13 cellular contexts compared by ENCODE assay signal in the genomic region with DNA sequence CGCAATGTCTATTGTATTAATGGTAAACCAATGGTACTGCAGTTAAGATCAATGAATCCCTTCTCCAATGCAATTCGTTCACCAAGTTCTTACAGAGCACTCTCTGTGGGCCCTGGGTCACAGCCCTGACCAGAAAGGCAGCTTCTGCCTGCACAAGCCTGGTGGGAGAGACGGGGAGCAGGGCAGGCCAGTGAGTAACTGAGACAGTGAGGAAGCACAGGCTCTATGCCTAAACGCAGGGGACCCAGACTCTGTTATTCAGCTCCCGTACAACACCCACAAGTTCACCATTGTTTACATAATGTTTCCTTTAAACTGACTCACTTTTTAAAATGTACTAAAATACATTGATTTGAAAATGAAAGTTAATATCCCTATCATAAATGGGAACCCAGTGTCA. TPM values are rescaled to one million over a fixed set of nuclear protein-coding genes. Genes with fewer than 3 reads are reported as not detected.
DNase-seq lines count a peak whose midpoint lies in the region; ATAC-seq and TF ChIP-seq lines count a peak whose summit lies in the region.
"Had no signal": no experiment of that assay in that cellular context is flagged by ENCODE, and none has a peak within 500 bp of the region (broad histone marks: within the 10 kb centered on the region; RNA-seq: fewer than 3 reads in every experiment).

No MANE protein-coding gene starts in this region.

- H3K4me3 Mint-ChIP-seq in CD8-positive, alpha-beta T cell, result no peak overlapping the region
- H3K4me3 Mint-ChIP-seq in mesothelial cell of epicardium, result no peak overlapping the region
- H3K4me3 Mint-ChIP-seq in activated T-helper 1 cell treated with anti-CD3 and anti-CD28 coated beads, Interleukin-12 subunit alpha, Interleukin-12 subunit beta, Interleukin-2, Interleukin-4 antibody, amounts not matched to agents 30 ng/mL and 10 ng/mL and 1 ng/mL, durations not matched to agents 14 hours and 24 hours and 36 hours, result no peak overlapping the region
- H3K4me3 Mint-ChIP-seq: activated CD8-positive, alpha-beta T cell treated with anti-CD3 and anti-CD28 coated beads, Interleukin-2, amount 10 ng/mL, durations not matched to agents 7 days and 5 days had no signal

- no peaks in the 10 kb centered on the region for H3K36me3 Mint-ChIP-seq in CD8-positive, alpha-beta T cell
- peaks cover 55% of the 10 kb centered on the region for H3K36me3 Mint-ChIP-seq in mesothelial cell of epicardium
- H3K36me3 Mint-ChIP-seq in activated T-helper 1 cell treated with anti-CD3 and anti-CD28 coated beads, Interleukin-12 subunit alpha, Interleukin-12 subunit beta, Interleukin-2, Interleukin-4 antibody, amounts not matched to agents 30 ng/mL and 10 ng/mL and 1 ng/mL, durations not matched to agents 14 hours and 24 hours and 36 hours (ENCODE audit: low read depth), result no peaks in the 10 kb centered on the region

- H3K36me3 ChIP-seq in A673 (ENCODE audit: insufficient read depth, low read length, poor library complexity, severe bottlenecking) (peaks cover 94% of the 10 kb centered on the region), tibial artery (peaks cover 0 to 4% (median 0%) of the 10 kb centered on the region in 3 donors), upper lobe of right lung (peaks cover 48% of the 10 kb centered on the region)
- no peaks in the 10 kb centered on the region for H3K36me3 ChIP-seq in CD8-positive, alpha-beta T cell (ENCODE audit: insufficient read depth, low read length)
- H3K36me3 ChIP-seq: left ventricle myocardium inferior, ovary had no signal

- POLR2A ChIA-PET in A673 (lab: Charles Lee; ENCODE audit: low non-redundant PET), result no interaction called here
- POLR2A ChIA-PET in CD8-positive, alpha-beta T cell (lab: Charles Lee), result no interaction called here

- H3K27me3 Mint-ChIP-seq in CD8-positive, alpha-beta T cell (ENCODE audit: low read depth), result no peaks in the 10 kb centered on the region
- H3K27me3 Mint-ChIP-seq in mesothelial cell of epicardium (ENCODE audit: low read depth), result no peaks in the 10 kb centered on the region
- H3K27me3 Mint-ChIP-seq in activated T-helper 1 cell treated with anti-CD3 and anti-CD28 coated beads, Interleukin-12 subunit alpha, Interleukin-12 subunit beta, Interleukin-2, Interleukin-4 antibody, amounts not matched to agents 30 ng/mL and 10 ng/mL and 1 ng/mL, durations not matched to agents 14 hours and 24 hours and 36 hours (ENCODE audit: insufficient read depth), result peaks cover 11% of the 10 kb centered on the region

- BruUV-seq in A673 (replicated peaks; lab: Mats Ljungman, UMichigan), result no TSS peak

- H3K4me1 ChIP-seq in A673 (ENCODE audit: insufficient read depth, low read length, poor library complexity, severe bottlenecking) (no peaks in the 10 kb centered on the region), tibial artery (peaks cover 0 to 6% (median 3%) of the 10 kb centered on the region in 4 donors), upper lobe of right lung (peaks cover 17% of the 10 kb centered on the region)
- peaks cover 5% of the 10 kb centered on the region for H3K4me1 ChIP-seq in CD8-positive, alpha-beta T cell (ENCODE audit: insufficient read depth, low read length)

- no peak for TF ChIP-seq CTCF in A673 (conservative IDR thresholded peaks at IDR 0.05; ENCODE audit: low read depth, low read length)
- TF ChIP-seq CTCF in CD8-positive, alpha-beta T cell (IDR thresholded peaks at IDR 0.05), result no peak
- no peak for TF ChIP-seq CTCF in mesothelial cell of epicardium (IDR thresholded peaks at IDR 0.05; ENCODE audit: unreplicated experiment)
- TF ChIP-seq CTCF in tibial artery (IDR thresholded peaks at IDR 0.05), result no peak
- TF ChIP-seq CTCF in upper lobe of right lung (IDR thresholded peaks at IDR 0.05), result no peak

- H3K27ac ChIP-seq in A673 (ENCODE audit: low read depth, low read length, poor library complexity, severe bottlenecking) (peak overlapping the region; percentile 16), caudate nucleus (ENCODE audit: low read depth, low read length) (peak overlapping the region; percentile 59), tibial artery (no peak overlapping the region), upper lobe of right lung (no peak overlapping the region)
- no peak overlapping the region for H3K27ac ChIP-seq in CD8-positive, alpha-beta T cell (ENCODE audit: low read depth, low read length)

- no peaks in the 10 kb centered on the region for H3K9me3 ChIP-seq in A673 (ENCODE audit: low read depth, low read length, poor library complexity, severe bottlenecking)
- no peaks in the 10 kb centered on the region for H3K9me3 ChIP-seq in CD8-positive, alpha-beta T cell (ENCODE audit: low read length)
- no peaks in the 10 kb centered on the region for H3K9me3 ChIP-seq in tibial artery
- no peaks in the 10 kb centered on the region for H3K9me3 ChIP-seq in upper lobe of right lung
- H3K9me3 ChIP-seq: left ventricle myocardium inferior, ovary had no signal

- intact Hi-C loops in A673 (cut with micrococcal nuclease; ENCODE audit: unreplicated experiment) (no loop called here), tibial artery (cut with DNase I; ENCODE audit: low total_unique reads) (loop anchor here (10.0 kb wide), 1 partner anchor 349 kb away; no protein-coding TSS in a partner anchor), upper lobe of right lung (cut with DNase I) (no loop called here)
- intact Hi-C loops in CD8-positive, alpha-beta T cell (cut with DNase I, micrococcal nuclease), result loop anchor here in 1 of 2 experiments (10.0 kb wide), 1 partner anchor 129 kb away; no protein-coding TSS in a partner anchor
- intact Hi-C loops in activated T-helper 1 cell treated with anti-CD3 and anti-CD28 coated beads, Interleukin-12 subunit alpha, Interleukin-12 subunit beta, Interleukin-2, Interleukin-4 antibody, amounts not matched to agents 30 ng/mL and 10 ng/mL and 1 ng/mL, durations not matched to agents 14 hours and 24 hours and 36 hours (cut with micrococcal nuclease), result no loop called here

- H3K4me1 Mint-ChIP-seq in CD8-positive, alpha-beta T cell (ENCODE audit: low read depth), result peaks cover 8% of the 10 kb centered on the region
- peaks cover 15% of the 10 kb centered on the region for H3K4me1 Mint-ChIP-seq in mesothelial cell of epicardium
- peaks cover 6% of the 10 kb centered on the region for H3K4me1 Mint-ChIP-seq in activated T-helper 1 cell treated with anti-CD3 and anti-CD28 coated beads, Interleukin-12 subunit alpha, Interleukin-12 subunit beta, Interleukin-2, Interleukin-4 antibody, amounts not matched to agents 30 ng/mL and 10 ng/mL and 1 ng/mL, durations not matched to agents 14 hours and 24 hours and 36 hours (ENCODE audit: low read depth)

- CTCF ChIA-PET in A673 (lab: Charles Lee), result no interaction called here
- CTCF ChIA-PET in CD8-positive, alpha-beta T cell (lab: Charles Lee), result no interaction called here

- H3K27ac Mint-ChIP-seq in CD8-positive, alpha-beta T cell, result peak overlapping the region; percentile 23
- H3K27ac Mint-ChIP-seq in mesothelial cell of epicardium, result peak overlapping the region; percentile 59
- no peak overlapping the region for H3K27ac Mint-ChIP-seq in activated T-helper 1 cell treated with anti-CD3 and anti-CD28 coated beads, Interleukin-12 subunit alpha, Interleukin-12 subunit beta, Interleukin-2, Interleukin-4 antibody, amounts not matched to agents 30 ng/mL and 10 ng/mL and 1 ng/mL, durations not matched to agents 14 hours and 24 hours and 36 hours
- H3K27ac Mint-ChIP-seq: activated CD8-positive, alpha-beta T cell treated with anti-CD3 and anti-CD28 coated beads, Interleukin-2, amount 10 ng/mL, durations not matched to agents 7 days and 5 days had no signal

- no peaks in the 10 kb centered on the region for H3K27me3 ChIP-seq in A673 (replicated peaks; ENCODE audit: insufficient read depth, low read depth, low read length, poor library complexity)
- no peaks in the 10 kb centered on the region for H3K27me3 ChIP-seq in CD8-positive, alpha-beta T cell (ENCODE audit: insufficient read depth, low read length)
- no peaks in the 10 kb centered on the region for H3K27me3 ChIP-seq in tibial artery
- no peaks in the 10 kb centered on the region for H3K27me3 ChIP-seq in upper lobe of right lung
- H3K27me3 ChIP-seq: ovary had no signal

- no peaks in the 10 kb centered on the region for H3K9me3 Mint-ChIP-seq in CD8-positive, alpha-beta T cell
- H3K9me3 Mint-ChIP-seq in mesothelial cell of epicardium, result peaks cover 22% of the 10 kb centered on the region
- no peaks in the 10 kb centered on the region for H3K9me3 Mint-ChIP-seq in activated T-helper 1 cell treated with anti-CD3 and anti-CD28 coated beads, Interleukin-12 subunit alpha, Interleukin-12 subunit beta, Interleukin-2, Interleukin-4 antibody, amounts not matched to agents 30 ng/mL and 10 ng/mL and 1 ng/mL, durations not matched to agents 14 hours and 24 hours and 36 hours

- H3K4me3 ChIP-seq in A673 (ENCODE audit: low read depth, low read length, poor library complexity, severe bottlenecking) (no peak overlapping the region), tibial artery (no peak overlapping the region), upper lobe of right lung (no peak overlapping the region)
- no peak overlapping the region for H3K4me3 ChIP-seq in CD8-positive, alpha-beta T cell (ENCODE audit: low read depth, low read length)
- H3K4me3 ChIP-seq: left ventricle myocardium inferior, ovary had no signal

- DNase-seq in A673 (ENCODE audit: low spot score) (no peak), caudate nucleus (lab: John Stamatoyannopoulos, UW) (no peak), mesothelial cell of epicardium (ENCODE audit: low spot score in 2 of 2, unreplicated experiment in 2 of 2) (no peak), tibial artery (no peak), upper lobe of right lung (no peak)
- DNase-seq in CD8-positive, alpha-beta T cell, result no peak
- DNase-seq in activated T-helper 1 cell treated with anti-CD3 and anti-CD28 coated beads, Interleukin-12 subunit alpha, Interleukin-12 subunit beta, Interleukin-2, Interleukin-4 antibody, amounts not matched to agents 30 ng/mL and 10 ng/mL and 1 ng/mL, durations not matched to agents 14 hours and 24 hours and 36 hours (ENCODE audit: low spot score), result no peak
- no peak for DNase-seq in stimulated activated CD4-positive, alpha-beta T cell treated with anti-CD3 and anti-CD28 coated beads, Interleukin-15, amount 100 ng/mL, for 24 hours
- DNase-seq: activated CD8-positive, alpha-beta T cell treated with anti-CD3 and anti-CD28 coated beads, Interleukin-2, amount 10 ng/mL, durations not matched to agents 7 days and 5 days; left ventricle myocardium inferior; NCI-H1436 treated with DMSO at 0.1 percent for 48 hours; ovary; stimulated activated naive CD4-positive, alpha-beta T cell treated with Interleukin-2 at 50 U/mL for 16 hours had no signal

- no peak for ATAC-seq in CD8-positive, alpha-beta T cell
- no peak for ATAC-seq in upper lobe of right lung
- ATAC-seq: activated CD8-positive, alpha-beta T cell treated with anti-CD3 and anti-CD28 coated beads, Interleukin-2, amount 10 ng/mL, durations not matched to agents 7 days and 5 days had no signal

RNA-seq across cellular contexts. Expression of a gene that starts 40.5 kb away (rescaled TPM):
- total RNA-seq in A673 (2021), result 17.0 and 21.0 TPM in 2 replicates
- total RNA-seq in CD8-positive, alpha-beta T cell, result 1 to 10 TPM in 1 of 2 experiments, under 1 TPM in 1; 0.58 to 1.2 TPM
- 85.9 to 90.5 TPM (median 86.2 TPM) in 3 replicates for total RNA-seq in mesothelial cell of epicardium
- total RNA-seq in upper lobe of right lung, result 146 TPM
- total RNA-seq in activated T-helper 1 cell treated with anti-CD3 and anti-CD28 coated beads, Interleukin-12 subunit alpha, Interleukin-12 subunit beta, Interleukin-2, Interleukin-4 antibody, amounts not matched to agents 30 ng/mL and 10 ng/mL and 1 ng/mL, durations not matched to agents 14 hours and 24 hours and 36 hours, result 1.5 and 2.5 TPM in 2 replicates
- total RNA-seq: activated CD8-positive, alpha-beta T cell treated with anti-CD3 and anti-CD28 coated beads, Interleukin-2, amount 10 ng/mL, durations not matched to agents 7 days and 5 days had no signal

Comparison
In these comparisons a context has a peak if more than half of its experiments do, and no peak if none do; other contexts are left out.
1. H3K27ac ChIP-seq: peak in A673 (single experiment) and caudate nucleus (single experiment); none in CD8-positive, alpha-beta T cell (single experiment), tibial artery (0 of 2) and upper lobe of right lung (single experiment).